ENCODE assay signal across 12 cellular contexts in the genomic region with DNA sequence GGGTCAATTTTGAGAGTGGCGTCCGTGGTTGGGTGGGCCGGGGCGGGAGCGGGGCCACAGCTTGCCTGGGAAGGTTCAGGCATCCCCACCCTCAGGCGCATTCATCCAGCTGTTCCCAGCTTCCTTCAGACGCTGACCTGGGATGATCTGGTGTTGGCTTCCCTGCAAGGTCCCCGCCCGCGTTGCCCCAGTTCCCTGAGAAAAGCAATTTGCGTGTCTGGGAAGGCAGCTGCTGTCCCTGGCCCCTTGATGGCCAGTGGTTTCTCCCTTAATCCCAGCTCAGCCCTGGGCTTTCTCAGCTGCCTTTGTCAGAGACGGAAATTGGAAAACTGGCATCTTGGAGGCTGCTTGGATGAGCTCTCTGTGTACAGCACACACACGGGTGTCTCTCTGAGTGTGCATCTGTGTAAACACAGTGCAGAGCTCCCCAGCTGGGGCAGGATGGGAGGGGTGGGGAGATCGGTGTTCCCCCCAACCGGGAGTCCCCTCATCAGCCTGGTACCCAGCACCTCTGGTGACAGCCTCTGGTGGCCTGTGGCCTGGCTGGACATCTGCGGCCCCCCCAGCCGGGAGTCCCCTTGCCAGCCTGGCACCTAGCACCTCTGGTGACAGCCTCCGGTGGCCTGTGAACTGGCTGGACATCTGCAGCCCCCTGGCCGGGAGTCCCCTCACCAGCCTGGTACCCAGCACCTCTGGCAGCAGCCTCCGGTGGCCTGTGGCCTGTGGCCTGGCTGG.
DNase-seq lines count a peak whose midpoint lies in the region; ATAC-seq and TF ChIP-seq lines count a peak whose summit lies in the region.
"Had no signal": no experiment of that assay in that cellular context is flagged by ENCODE, and none has a peak within 500 bp of the region (broad histone marks: within the 10 kb centered on the region; RNA-seq: fewer than 3 reads in every experiment).

No MANE protein-coding gene starts in this region.

- H3F3A ChIP-seq in SK-N-SH (replicated peaks; ENCODE audit: insufficient read depth), result peaks cover 33% of the 10 kb centered on the region

- no peaks in the 10 kb centered on the region for H3K9me2 ChIP-seq in SK-N-SH

- TF ChIP-seq EP300 in SK-N-SH (IDR thresholded peaks at IDR 0.05; ENCODE audit: borderline replicate concordance in 1 of 2, low read depth in 1 of 2, low read length in 1 of 2), result no peak

- 89% methylated on average over 12 of the region's 20 CpGs for WGBS in SK-N-SH (ENCODE audit: low lambda C conversion rate)
- WGBS in heart left ventricle, 4 donors, result 60 to 78% (median 70%) methylated on average over 16 to 20 of the region's 20 CpGs
- WGBS in prostate gland, result 60% methylated on average over 19 of the region's 20 CpGs

- CTCF ChIA-PET in SK-N-SH (lab: Yijun Ruan, JAX), result interaction anchor here (0.8 to 15.1 kb wide), 6 partner anchors 22 to 566 kb away, joined by 3 to 348 read pairs (median 41); no protein-coding TSS in a partner anchor

- peaks cover 96% of the 10 kb centered on the region for H4K20me1 ChIP-seq in SK-N-SH (ENCODE audit: insufficient read depth)

- no peak overlapping the region for H3K4me2 ChIP-seq in SK-N-SH

- no peak overlapping the region for H2AFZ ChIP-seq in SK-N-SH (ENCODE audit: low read depth)

- DNase-seq in SK-N-SH, result peak; percentile 62
- DNase-seq in heart left ventricle, result peak; percentile 79 to 88 (median 83)
- DNase-seq in prostate gland (ENCODE audit: low spot score), result no peak
- no peak for DNase-seq in HCEC 1CT
- DNase-seq in NCI-H446 treated with DMSO at 0.1 percent for 48 hours (lab: John Stamatoyannopoulos, UW), result no peak
- DNase-seq: activated CD8-positive, alpha-beta T cell treated with anti-CD3 and anti-CD28 coated beads, Interleukin-2, amount 10 ng/mL, durations not matched to agents 7 days and 5 days; activated gamma-delta T cell treated with Interleukin-2 at 50 U/mL for 16 hours; NCI-H1105; small intestine had no signal

- POLR2A ChIA-PET in SK-N-SH (lab: Yijun Ruan, JAX), result no interaction called here

- peaks cover 14 to 16% of the 10 kb centered on the region in 2 experiments; a peak in 3 of 4 replicates for H3K4me1 ChIP-seq in SK-N-SH (ENCODE audit: control insufficient read depth in 1 of 2, insufficient read depth in 2 of 2, low read depth in 1 of 2, low read length in 1 of 2)
- H3K4me1 ChIP-seq in heart left ventricle, result peaks cover 0 to 66% (median 20%) of the 10 kb centered on the region in 12 donors
- no peaks in the 10 kb centered on the region for H3K4me1 ChIP-seq in prostate gland (replicated peaks)

- H3K27ac ChIP-seq in SK-N-SH (ENCODE audit: low read depth in 2 of 2, low read length in 1 of 2) (no peak overlapping the region; a peak in 1 of 4 replicates), heart left ventricle (peak overlapping the region in 11 of 12 donors; percentile 20 to 90 (median 77)), prostate gland (peak overlapping the region; percentile 16 to 61)

- TF ChIP-seq POLR2A in heart left ventricle (IDR thresholded peaks at IDR 0.05), result no peak
- TF ChIP-seq POLR2A in prostate gland (IDR thresholded peaks at IDR 0.05), result no peak

- intact Hi-C loops in heart left ventricle (cut with DNase I), result loop anchor here in 7 of 10 donors (5.0 to 10.0 kb wide), 4 partner anchors 33 to 563 kb away; no protein-coding TSS in a partner anchor
- intact Hi-C loops in prostate gland (cut with DNase I), result no loop called here

- H3K36me3 ChIP-seq in SK-N-SH (replicated peaks in 1 of 2; ENCODE audit: control insufficient read depth in 1 of 2, insufficient read depth in 2 of 2, low read length in 1 of 2), result peaks cover 46 to 57% of the 10 kb centered on the region in 2 experiments
- H3K36me3 ChIP-seq in heart left ventricle, result peaks cover 0 to 16% (median 0%) of the 10 kb centered on the region in 9 donors
- H3K36me3 ChIP-seq in prostate gland, result no peaks in the 10 kb centered on the region

- no peak overlapping the region for H3K4me3 ChIP-seq in SK-N-SH (ENCODE audit: low read depth in 2 of 2, low read length in 1 of 2)
- H3K4me3 ChIP-seq in heart left ventricle, result no peak overlapping the region
- no peak overlapping the region for H3K4me3 ChIP-seq in prostate gland

- peaks cover 51% of the 10 kb centered on the region for H3K79me2 ChIP-seq in SK-N-SH (ENCODE audit: insufficient read depth)

- H3K9ac ChIP-seq in SK-N-SH, result no peak overlapping the region

- TF ChIP-seq RAD21 in SK-N-SH (IDR thresholded peaks at IDR 0.05; ENCODE audit: low read length), result no peak

- H3K27me3 ChIP-seq in SK-N-SH (ENCODE audit: insufficient read depth) (no peaks in the 10 kb centered on the region), heart left ventricle (no peaks in the 10 kb centered on the region), prostate gland (replicated peaks; ENCODE audit: insufficient read depth) (no peaks in the 10 kb centered on the region)

- ATAC-seq in SK-N-SH treated with all-trans-retinoic acid at 6 μM for 48 hours, result no peak
- ATAC-seq in heart left ventricle, result peak; percentile 57 to 78 (median 69)
- no peak for ATAC-seq in HG03442 (IDR thresholded peaks at IDR 0.05; ENCODE audit: unreplicated experiment)
- ATAC-seq in HG02759 (IDR thresholded peaks at IDR 0.05; ENCODE audit: unreplicated experiment), result no peak
- ATAC-seq: activated CD8-positive, alpha-beta T cell treated with anti-CD3 and anti-CD28 coated beads, Interleukin-2, amount 10 ng/mL, durations not matched to agents 7 days and 5 days had no signal

- TF ChIP-seq CTCF in SK-N-SH (IDR thresholded peaks at IDR 0.05) (no peak), heart left ventricle (IDR thresholded peaks at IDR 0.05) (no peak), prostate gland (IDR thresholded peaks at IDR 0.05) (no peak)

- no peaks in the 10 kb centered on the region for H3K9me3 ChIP-seq in SK-N-SH
- H3K9me3 ChIP-seq in heart left ventricle, result no peaks in the 10 kb centered on the region
- H3K9me3 ChIP-seq in prostate gland, result no peaks in the 10 kb centered on the region

TF ChIP-seq in SK-N-SH, 30 proteins besides CTCF, POLR2A, EP300 and RAD21:
- TF ChIP-seq SIN3A (IDR thresholded peaks at IDR 0.05; ENCODE audit: borderline replicate concordance, low read depth, low read length) (no peak), JUND (IDR thresholded peaks at IDR 0.05) (no peak), TAF1 (IDR thresholded peaks at IDR 0.05; ENCODE audit: borderline replicate concordance, low read depth, low read length) (no peak), EZH2phosphoT487 (IDR thresholded peaks at IDR 0.05; ENCODE audit: borderline replicate concordance, low read depth) (no peak), ELF1 (IDR thresholded peaks at IDR 0.05) (no peak), MEF2A (IDR thresholded peaks at IDR 0.05; ENCODE audit: borderline replicate concordance, low read depth) (no peak), NFIC (IDR thresholded peaks at IDR 0.05; ENCODE audit: borderline replicate concordance) (no peak), FOXM1 (IDR thresholded peaks at IDR 0.05; ENCODE audit: low read depth) (no peak)

TF ChIP-seq in SK-N-SH treated with all-trans-retinoic acid at 6 μM for 48 hours, 23 proteins besides CTCF, POLR2A, EP300 and RAD21:
- TF ChIP-seq BACH2 (CRISPR knock-in tag; IDR thresholded peaks at IDR 0.05; ENCODE audit: borderline replicate concordance) (no peak), OSR1 (CRISPR knock-in tag; IDR thresholded peaks at IDR 0.05) (no peak)
- TF ChIP-seq, protein P1, sequence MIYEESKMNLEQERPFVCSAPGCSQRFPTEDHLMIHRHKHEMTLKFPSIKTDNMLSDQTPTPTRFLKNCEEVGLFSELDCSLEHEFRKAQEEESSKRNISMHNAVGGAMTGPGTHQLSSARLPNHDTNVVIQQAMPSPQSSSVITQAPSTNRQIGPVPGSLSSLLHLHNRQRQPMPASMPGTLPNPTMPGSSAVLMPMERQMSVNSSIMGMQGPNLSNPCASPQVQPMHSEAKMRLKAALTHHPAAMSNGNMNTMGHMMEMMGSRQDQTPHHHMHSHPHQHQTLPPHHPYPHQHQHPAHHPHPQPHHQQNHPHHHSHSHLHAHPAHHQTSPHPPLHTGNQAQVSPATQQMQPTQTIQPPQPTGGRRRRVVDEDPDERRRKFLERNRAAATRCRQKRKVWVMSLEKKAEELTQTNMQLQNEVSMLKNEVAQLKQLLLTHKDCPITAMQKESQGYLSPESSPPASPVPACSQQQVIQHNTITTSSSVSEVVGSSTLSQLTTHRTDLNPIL (CRISPR knock-in tag; IDR thresholded peaks at IDR 0.05; ENCODE audit: low read depth), result no peak

Comparison
In these comparisons a context has a peak if more than half of its experiments do, and no peak if none do; other contexts are left out.
1. DNase-seq: peak in SK-N-SH (single experiment) and heart left ventricle (5 of 5); none in prostate gland (single experiment), HCEC 1CT (single experiment) and NCI-H446 treated with DMSO at 0.1 percent for 48 hours (single experiment).
2. H3K27ac ChIP-seq: peak in heart left ventricle (11 of 12) and prostate gland (2 of 2); none in SK-N-SH (0 of 2).
3. ATAC-seq: peak in heart left ventricle (4 of 4); none in SK-N-SH treated with all-trans-retinoic acid at 6 μM for 48 hours (single experiment), HG03442 (single experiment) and HG02759 (single experiment).